ENCODE assay signal across 1 cellular context in genomic region chr1:115211071-115211745, GRCh38.
TF ChIP-seq lines count a peak whose summit lies in the region.

No MANE protein-coding gene starts in this region.

TF ChIP-seq in HepG2, 621 proteins besides CTCF, POLR2A, EP300 and RAD21 (continued from another document):
- no peak for TF ChIP-seq HNF1A (IDR thresholded peaks at IDR 0.05; ENCODE audit: low read depth)
- TF ChIP-seq HNF1A (CRISPR knock-in tag; IDR thresholded peaks at IDR 0.05; ENCODE audit: borderline replicate concordance): no peak
- no peak for TF ChIP-seq HIVEP1 (CRISPR knock-in tag; IDR thresholded peaks at IDR 0.05)
- no peak for TF ChIP-seq ZNF790 (CRISPR knock-in tag; IDR thresholded peaks at IDR 0.05; ENCODE audit: borderline replicate concordance)
- no peak for TF ChIP-seq SRY (CRISPR knock-in tag; IDR thresholded peaks at IDR 0.05)
- TF ChIP-seq CREB3 (CRISPR knock-in tag; IDR thresholded peaks at IDR 0.05): no peak
- TF ChIP-seq ZFP36L2 (CRISPR knock-in tag; IDR thresholded peaks at IDR 0.05): no peak
